ENCODE assay signal across 8 cellular contexts in genomic region chr19:55601127-55601526, GRCh38. TPM values are rescaled to one million over a fixed set of nuclear protein-coding genes. Genes with fewer than 3 reads are reported as not detected.
DNase-seq lines count a peak whose midpoint lies in the region; ATAC-seq, FAIRE-seq and TF ChIP-seq lines count a peak whose summit lies in the region.

No MANE protein-coding gene starts in this region.

- 68 to 79% (median 71%) methylated on average over 6 of the region's 6 CpGs for WGBS in small intestine, 3 donors

- H3K27me3 Mint-ChIP-seq in HFFc6 (ENCODE audit: insufficient read depth), result peaks cover 1% of the 10 kb centered on the region
- no peaks in the 10 kb centered on the region for H3K27me3 Mint-ChIP-seq in activated B cell treated with CpG ODN at 0.5 μM for 24 hours
- H3K27me3 Mint-ChIP-seq in glutamatergic neuron (ENCODE audit: unreplicated experiment), result peaks cover 14% of the 10 kb centered on the region

- intact Hi-C loops in activated B cell treated with CpG ODN at 0.5 μM for 24 hours (cut with micrococcal nuclease), result loop anchor here (10.0 kb wide), 1 partner anchor 346 kb away; the partner anchor contains the start of gene PPP6R1

- H3K36me3 Mint-ChIP-seq in HFFc6 (ENCODE audit: low read depth) (peaks cover 29% of the 10 kb centered on the region), activated B cell treated with CpG ODN at 0.5 μM for 24 hours (ENCODE audit: low read depth) (peaks cover 29% of the 10 kb centered on the region), glutamatergic neuron (ENCODE audit: unreplicated experiment) (peaks cover 14% of the 10 kb centered on the region)

- H3K4me1 ChIP-seq in small intestine (ENCODE audit: control insufficient read depth in 2 of 2, insufficient read depth in 1 of 2, low read depth in 1 of 2, low read length in 1 of 2), result no peaks in the 10 kb centered on the region

- H3K27ac ChIP-seq in small intestine (ENCODE audit: low read depth in 1 of 2, low read length in 1 of 2), result peak overlapping the region; percentile 95 to 98

- H3K27me3 ChIP-seq in small intestine (ENCODE audit: control insufficient read depth in 2 of 2, insufficient read depth in 2 of 2, low read length in 2 of 2), result no peaks in the 10 kb centered on the region

- POLR2A ChIA-PET in activated B cell treated with CpG ODN at 0.5 μM for 24 hours (lab: Charles Lee), result interaction anchor here (0.5 to 4.5 kb wide), 3 partner anchors 15 to 792 kb away, joined by 3 to 45 read pairs (median 42); partner anchors contain the start of gene U2AF2

- H3K27ac Mint-ChIP-seq in HFFc6 (peak overlapping the region; percentile 76), activated B cell treated with CpG ODN at 0.5 μM for 24 hours (peak overlapping the region; percentile 79), glutamatergic neuron (ENCODE audit: unreplicated experiment) (peak overlapping the region; percentile 63)

- CTCF ChIA-PET in activated B cell treated with CpG ODN at 0.5 μM for 24 hours (lab: Charles Lee), result no interaction called here

- ATAC-seq in activated B cell treated with CpG ODN at 0.5 μM for 24 hours (ENCODE audit: low read depth), result no peak
- ATAC-seq in HG03520 (IDR thresholded peaks at IDR 0.05; ENCODE audit: unreplicated experiment), result no peak

- H3K4me1 Mint-ChIP-seq in HFFc6 (ENCODE audit: low read depth) (peaks cover 26% of the 10 kb centered on the region), activated B cell treated with CpG ODN at 0.5 μM for 24 hours (peaks cover 27% of the 10 kb centered on the region), glutamatergic neuron (ENCODE audit: low read depth, unreplicated experiment) (peaks cover 11% of the 10 kb centered on the region)

- no peak for DNase-seq in HFFc6
- no peak for DNase-seq in activated B cell treated with CpG ODN at 0.5 μM for 24 hours
- no peak for DNase-seq in glutamatergic neuron
- DNase-seq in small intestine, result no peak
- DNase-seq in DMS153 treated with DMSO at 0.1 percent for 48 hours (lab: John Stamatoyannopoulos, UW; ENCODE audit: unreplicated experiment), result no peak
- no peak for DNase-seq in NCI-H526 treated with DMSO at 0.1 percent for 48 hours (lab: John Stamatoyannopoulos, UW)
- DNase-seq in cerebellum (ENCODE audit: low spot score), result no peak

- no peaks in the 10 kb centered on the region for H3K9me3 Mint-ChIP-seq in HFFc6
- no peaks in the 10 kb centered on the region for H3K9me3 Mint-ChIP-seq in activated B cell treated with CpG ODN at 0.5 μM for 24 hours
- peaks cover 21% of the 10 kb centered on the region for H3K9me3 Mint-ChIP-seq in glutamatergic neuron (ENCODE audit: unreplicated experiment)

- TF ChIP-seq CTCF in HFFc6 (IDR thresholded peaks at IDR 0.05) (no peak), activated B cell treated with CpG ODN at 0.5 μM for 24 hours (IDR thresholded peaks at IDR 0.05) (no peak), glutamatergic neuron (IDR thresholded peaks at IDR 0.05; ENCODE audit: partially characterized antibody, unreplicated experiment) (no peak)

- FAIRE-seq in small intestine (lab: Jason Lieb, UNC), result no peak

- H3K4me3 ChIP-seq in small intestine (ENCODE audit: low read depth in 1 of 2, low read length in 2 of 2), result peak overlapping the region; percentile 70 to 79

- H3K9me3 ChIP-seq in small intestine (ENCODE audit: control insufficient read depth, low read depth), result no peaks in the 10 kb centered on the region

- peaks cover under 1 to 2% of the 10 kb centered on the region in 2 donors for H3K36me3 ChIP-seq in small intestine (ENCODE audit: control insufficient read depth in 2 of 2, insufficient read depth in 2 of 2, low read length in 2 of 2)

- peak overlapping the region; percentile 84 for H3K4me3 Mint-ChIP-seq in HFFc6
- H3K4me3 Mint-ChIP-seq in activated B cell treated with CpG ODN at 0.5 μM for 24 hours, result peak overlapping the region; percentile 75
- peak overlapping the region; percentile 74 for H3K4me3 Mint-ChIP-seq in glutamatergic neuron (ENCODE audit: unreplicated experiment)

RNA-seq across cellular contexts. Expression of gene ZNF524, which starts 1.0 kb away (rescaled TPM):
- 10 to 100 TPM in 5 of 6 experiments, 1 to 10 TPM in 1; 9.3 to 12.0 (median 10.7) TPM for total RNA-seq in HFFc6 (2021; fragmentation: NEBNext Ultra II Directional; extraction: Animal tissue kit (Norgen Biotek cat#: 25700))
- total RNA-seq in activated B cell treated with CpG ODN at 0.5 μM for 24 hours (12.6 and 16.1 TPM in 2 replicates), glutamatergic neuron (ENCODE audit: unreplicated experiment) (6.7 TPM), cerebellum (3.6 TPM)
- 10 to 100 TPM; 40.2 to 63.5 (median 51.2) TPM for polyA plus RNA-seq in small intestine

RNA-seq across cellular contexts. Expression of gene FIZ1, which starts 1.8 kb away (rescaled TPM):
- total RNA-seq in HFFc6 (2021; fragmentation: NEBNext Ultra II Directional; extraction: Animal tissue kit (Norgen Biotek cat#: 25700)), result 10 to 100 TPM in 5 of 6 experiments, 1 to 10 TPM in 1; 9.9 to 13.1 (median 11.9) TPM
- total RNA-seq in activated B cell treated with CpG ODN at 0.5 μM for 24 hours (17.5 and 21.2 TPM in 2 replicates), glutamatergic neuron (ENCODE audit: unreplicated experiment) (26.0 TPM), cerebellum (2.2 TPM)
- polyA plus RNA-seq in small intestine, result 1 to 10 TPM; 7.2 to 7.5 (median 7.3) TPM

RNA-seq across cellular contexts. Expression of gene ZNF865, which starts 4.3 kb away (rescaled TPM):
- total RNA-seq in HFFc6 (2021; fragmentation: NEBNext Ultra II Directional; extraction: Animal tissue kit (Norgen Biotek cat#: 25700)), result 10 to 100 TPM; 13.3 to 14.1 (median 13.8) TPM
- total RNA-seq in activated B cell treated with CpG ODN at 0.5 μM for 24 hours (17.2 and 18.9 TPM in 2 replicates), glutamatergic neuron (ENCODE audit: unreplicated experiment) (14.6 TPM), cerebellum (1.7 TPM)
- polyA plus RNA-seq in small intestine, result 1 to 10 TPM; 4.0 to 6.8 (median 4.3) TPM

RNA-seq across cellular contexts. Expression of gene ZNF579, which starts 20.5 kb away (rescaled TPM):
- 10 to 100 TPM; 19.0 to 24.3 (median 22.0) TPM for total RNA-seq in HFFc6 (2021; fragmentation: NEBNext Ultra II Directional; extraction: Animal tissue kit (Norgen Biotek cat#: 25700))
- 10.3 and 10.9 TPM in 2 replicates for total RNA-seq in activated B cell treated with CpG ODN at 0.5 μM for 24 hours
- total RNA-seq in glutamatergic neuron (ENCODE audit: unreplicated experiment), result 48.9 TPM
- polyA plus RNA-seq in small intestine, result 1 to 10 TPM; 2.2 to 4.9 (median 4.8) TPM
- 3.9 TPM for total RNA-seq in cerebellum

RNA-seq across cellular contexts. Expression of gene ZNF784, which starts 23.2 kb away (rescaled TPM):
- total RNA-seq in HFFc6 (2021; fragmentation: NEBNext Ultra II Directional; extraction: Animal tissue kit (Norgen Biotek cat#: 25700)), result 1 to 10 TPM; 4.6 to 5.3 (median 4.8) TPM
- 8.7 and 8.9 TPM in 2 replicates for total RNA-seq in activated B cell treated with CpG ODN at 0.5 μM for 24 hours
- total RNA-seq in glutamatergic neuron (ENCODE audit: unreplicated experiment), result 8.4 TPM
- 10 to 100 TPM in 2 of 3 donors, 1 to 10 TPM in 1; 9.5 to 11.9 (median 10.1) TPM for polyA plus RNA-seq in small intestine
- 3.6 TPM for total RNA-seq in cerebellum
